Comparison of ENCODE assay signal across 8 cellular contexts in the genomic region with DNA sequence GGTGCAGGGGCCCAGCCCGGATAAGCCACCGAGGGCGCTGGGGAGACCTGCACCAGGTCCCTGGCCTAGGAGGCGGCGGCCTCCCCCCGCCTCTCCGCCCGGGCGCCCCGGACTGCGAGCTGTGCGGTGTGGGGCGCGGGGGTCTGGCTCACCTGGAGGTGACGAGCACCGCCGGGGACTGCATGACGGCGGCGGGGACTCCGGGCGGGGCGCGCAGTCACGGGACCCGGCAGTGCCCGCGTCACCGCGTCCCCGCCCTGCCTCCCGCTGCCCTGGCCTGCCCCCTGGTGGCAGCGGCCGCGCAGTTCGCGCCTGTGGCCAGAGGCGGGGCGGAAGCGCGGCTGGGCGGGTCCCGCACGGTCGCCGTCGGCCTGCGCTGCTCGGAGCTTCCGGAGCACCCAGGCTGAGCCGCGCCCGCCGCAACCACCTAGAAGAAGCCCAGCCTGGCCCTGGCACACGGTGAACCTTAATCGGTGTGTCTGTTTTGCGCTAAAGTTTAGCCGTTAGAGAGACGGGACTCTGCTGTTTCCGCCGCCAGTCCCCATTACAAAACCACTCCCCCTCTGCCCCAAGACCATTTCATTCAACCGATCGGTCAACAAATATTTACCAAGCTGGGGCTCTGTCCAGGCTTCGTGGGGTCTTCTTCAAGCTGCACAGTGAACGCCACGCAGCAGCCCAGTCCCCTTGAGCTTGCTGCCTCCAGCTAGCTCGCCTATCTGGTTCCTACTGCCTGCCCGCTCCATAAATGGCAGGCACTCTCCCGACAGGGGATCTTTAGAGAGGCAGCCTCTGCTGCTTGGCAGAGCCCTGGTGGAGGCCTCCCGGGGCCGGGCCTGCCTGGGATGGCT. TPM values are rescaled to one million over a fixed set of nuclear protein-coding genes. Genes with fewer than 3 reads are reported as not detected.
DNase-seq lines count a peak whose midpoint lies in the region; ATAC-seq and TF ChIP-seq lines count a peak whose summit lies in the region.

A gene with protein sequence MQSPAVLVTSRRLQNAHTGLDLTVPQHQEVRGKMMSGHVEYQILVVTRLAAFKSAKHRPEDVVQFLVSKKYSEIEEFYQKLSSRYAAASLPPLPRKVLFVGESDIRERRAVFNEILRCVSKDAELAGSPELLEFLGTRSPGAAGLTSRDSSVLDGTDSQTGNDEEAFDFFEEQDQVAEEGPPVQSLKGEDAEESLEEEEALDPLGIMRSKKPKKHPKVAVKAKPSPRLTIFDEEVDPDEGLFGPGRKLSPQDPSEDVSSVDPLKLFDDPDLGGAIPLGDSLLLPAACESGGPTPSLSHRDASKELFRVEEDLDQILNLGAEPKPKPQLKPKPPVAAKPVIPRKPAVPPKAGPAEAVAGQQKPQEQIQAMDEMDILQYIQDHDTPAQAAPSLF (minus strand): TSS at position 219 of the 851 bp plus-strand sequence. CDS start 35 bp downstream, at position 184.

- peaks cover 21% of the 10 kb centered on the region for H3K4me1 ChIP-seq in DOHH2 (ENCODE audit: control insufficient read depth, low read length)

- no peaks in the 10 kb centered on the region for H3K36me3 Mint-ChIP-seq in neural crest cell (ENCODE audit: low read depth)

- H3K27me3 Mint-ChIP-seq in neural crest cell (ENCODE audit: low read depth) = peaks cover 14% of the 10 kb centered on the region

- no peaks in the 10 kb centered on the region for H3K9me3 Mint-ChIP-seq in neural crest cell

- H3K27ac ChIP-seq in DOHH2 (ENCODE audit: low read depth, low read length) (no peak within 1 kb of the TSS), RWPE1 (peak within 1 kb of the TSS; percentile 71)

- H3K36me3 ChIP-seq in DOHH2 (ENCODE audit: control insufficient read depth, low read length) = no peaks in the 10 kb centered on the region

- TF ChIP-seq CTCF in DOHH2 (IDR thresholded peaks at IDR 0.05; ENCODE audit: low read depth, low read length, poor library complexity, severe bottlenecking) = peak; percentile 63
- peak; percentile 94 for TF ChIP-seq CTCF in RWPE1 (conservative IDR thresholded peaks at IDR 0.05; ENCODE audit: low read depth)
- TF ChIP-seq CTCF in neural crest cell (conservative IDR thresholded peaks at IDR 0.05) = peak; percentile 92

- peaks cover 3% of the 10 kb centered on the region; the same call in 1 of the 2 replicates for H3K27me3 ChIP-seq in DOHH2 (ENCODE audit: control insufficient read depth, low read length)

- no peaks in the 10 kb centered on the region for H4K20me1 ChIP-seq in DOHH2 (ENCODE audit: control insufficient read depth, insufficient read depth, low read depth, low read length)

- peaks cover 3% of the 10 kb centered on the region; the same call in 1 of the 2 replicates for H3K79me2 ChIP-seq in DOHH2 (ENCODE audit: control insufficient read depth, low read length)

- peaks cover 35% of the 10 kb centered on the region for H3K4me1 Mint-ChIP-seq in neural crest cell

- peak within 1 kb of the TSS; percentile 9 for H3K27ac Mint-ChIP-seq in neural crest cell (ENCODE audit: unreplicated experiment)

- peak within 1 kb of the TSS; percentile 97 for H3K4me2 ChIP-seq in DOHH2 (ENCODE audit: low read length)

- peak within 1 kb of the TSS; percentile 93 for H3K4me3 Mint-ChIP-seq in neural crest cell

- POLR2A ChIA-PET in RWPE1 (lab: Yijun Ruan, JAX; ENCODE audit: low non-redundant PET) = interaction anchor here (0.8 kb wide), 1 partner anchor 204 kb away, joined by 3 read pairs; no protein-coding TSS in a partner anchor

- H3F3A ChIP-seq in DOHH2 (ENCODE audit: control insufficient read depth, insufficient read depth) = no peaks in the 10 kb centered on the region

- peak; percentile 94 for ATAC-seq in GM21619 (IDR thresholded peaks at IDR 0.05; ENCODE audit: unreplicated experiment)

- H3K4me3 ChIP-seq in DOHH2 (ENCODE audit: low read length) = peak within 1 kb of the TSS; percentile 87

- CTCF ChIA-PET in RWPE1 (lab: Yijun Ruan, JAX) = interaction anchor here (0.6 to 2.9 kb wide), 26 partner anchors 8 to 595 kb away, joined by 3 to 16 read pairs (median 3); no protein-coding TSS in a partner anchor

- no peaks in the 10 kb centered on the region for H3K9me3 ChIP-seq in DOHH2 (ENCODE audit: control insufficient read depth, insufficient read depth, low read length)

- in situ Hi-C loops in KBM-7 (cut with MboI; ENCODE audit: low pct_unique_long_range_greater_than_20kb, low sequenced_read_pairs) = no loop called here

- H3K9me2 ChIP-seq in DOHH2 (replicated peaks; ENCODE audit: control insufficient read depth, low read length) = no peaks in the 10 kb centered on the region

- DNase-seq in KBM-7 (peak; percentile 87), RWPE1 (ENCODE audit: low spot score) (peak; percentile 85), fibroblast of the conjunctiva (ENCODE audit: low read depth) (peak; percentile 54), neural crest cell (ENCODE audit: low read depth, low spot score) (peak; percentile 81), stromal cell of bone marrow (ENCODE audit: low read depth) (peak; percentile 57)
- peak; percentile 87 for DNase-seq in activated effector memory CD4-positive, alpha-beta T cell treated with Interleukin-2 at 50 U/mL for 16 hours

RNA-seq across cellular contexts. Expression of the gene that starts here (rescaled TPM):
- total RNA-seq in neural crest cell = 19.4 and 19.6 TPM in 2 replicates
